Comparison of ENCODE assay signal across 18 cellular contexts in the genomic region with DNA sequence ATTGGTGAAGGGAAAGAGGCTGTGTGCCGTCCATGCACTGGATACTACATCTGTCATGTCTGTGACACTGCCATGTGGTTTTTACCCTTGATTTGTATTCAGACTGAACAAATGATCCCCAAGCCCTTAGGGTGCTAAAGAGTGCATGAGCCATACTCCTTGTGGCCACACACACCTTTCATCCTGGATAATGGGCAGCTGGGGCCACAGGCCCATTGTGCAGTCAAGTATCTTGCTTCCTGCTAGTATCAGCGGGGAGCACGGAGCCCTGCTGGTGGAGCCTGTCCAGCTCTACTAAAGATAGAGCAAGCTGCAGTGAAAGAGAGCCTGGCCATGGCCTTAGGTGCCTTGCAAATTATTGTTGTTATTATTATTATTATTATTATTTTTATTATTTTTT.
"Had no signal": no experiment of that assay in that cellular context is flagged by ENCODE, and none has a peak within 500 bp of the region (broad histone marks: within the 10 kb centered on the region; RNA-seq: fewer than 3 reads in every experiment).

No MANE protein-coding gene starts in this region.

- H3K36me3 Mint-ChIP-seq: brain had no signal

- H3K36me3 ChIP-seq: gastroesophageal sphincter, ovary, stomach had no signal

- H3K9me3 Mint-ChIP-seq: activated naive CD4-positive, alpha-beta T cell treated with anti-CD3 and anti-CD28 coated beads, Interleukin-2, amount 50 U/mL, for 24 hours; activated T-cell treated with anti-CD3 and anti-CD28 coated beads, Interleukin-2, amount 50 U/mL, for 24 hours; brain; dendritic cell treated with granulocyte-macrophage colony-stimulating factor and Interleukin-4, amounts not matched to agents 40 ng/mL and 50 ng/mL, for 4 days; effector memory CD8-positive, alpha-beta T cell; neural crest cell had no signal

- H3K27ac ChIP-seq: ovary had no signal

- H3K9me3 ChIP-seq: gastroesophageal sphincter, ovary, stomach had no signal

- H3K27me3 ChIP-seq: gastroesophageal sphincter, ovary, stomach had no signal

- ATAC-seq: activated CD8-positive, alpha-beta memory T cell treated with anti-CD3 and anti-CD28 coated beads, Interleukin-2, amount 10 ng/mL, durations not matched to agents 7 days and 5 days; effector memory CD8-positive, alpha-beta T cell; gastroesophageal sphincter; left ventricle myocardium superior had no signal

- H3K4me3 ChIP-seq: gastroesophageal sphincter, ovary, skin epidermis, stomach had no signal

- DNase-seq: activated CD4-positive, alpha-beta T cell treated with anti-CD3 and anti-CD28 coated beads for 1 hour; activated CD4-positive, alpha-beta T cell treated with anti-CD3 and anti-CD28 coated beads, Interleukin-2, amount 50 U/mL, for 48 hours; activated CD8-positive, alpha-beta memory T cell treated with anti-CD3 and anti-CD28 coated beads, Interleukin-2, amount 10 ng/mL, durations not matched to agents 7 days and 5 days; activated effector memory CD4-positive, alpha-beta T cell treated with Interleukin-2 at 50 U/mL for 16 hours; activated T-cell treated with anti-CD3 and anti-CD28 coated beads, Interleukin-2, amount 50 U/mL, for 24 hours; amygdala; cerebellar nuclear complex; effector memory CD8-positive, alpha-beta T cell; kidney; left ventricle myocardium superior; ovary; stomach had no signal

- H3K27ac Mint-ChIP-seq: activated naive CD4-positive, alpha-beta T cell treated with anti-CD3 and anti-CD28 coated beads, Interleukin-2, amount 50 U/mL, for 24 hours; activated T-cell treated with anti-CD3 and anti-CD28 coated beads, Interleukin-2, amount 50 U/mL, for 24 hours had no signal

- H3K27me3 Mint-ChIP-seq: activated CD8-positive, alpha-beta memory T cell treated with anti-CD3 and anti-CD28 coated beads, Interleukin-2, amount 10 ng/mL, durations not matched to agents 7 days and 5 days; activated naive CD4-positive, alpha-beta T cell treated with anti-CD3 and anti-CD28 coated beads, Interleukin-2, amount 50 U/mL, for 24 hours; activated T-cell treated with anti-CD3 and anti-CD28 coated beads, Interleukin-2, amount 50 U/mL, for 24 hours; brain; dendritic cell treated with granulocyte-macrophage colony-stimulating factor and Interleukin-4, amounts not matched to agents 40 ng/mL and 50 ng/mL, for 4 days; effector memory CD8-positive, alpha-beta T cell had no signal

- H3K4me3 Mint-ChIP-seq: activated CD8-positive, alpha-beta memory T cell treated with anti-CD3 and anti-CD28 coated beads, Interleukin-2, amount 10 ng/mL, durations not matched to agents 7 days and 5 days; activated naive CD4-positive, alpha-beta T cell treated with anti-CD3 and anti-CD28 coated beads, Interleukin-2, amount 50 U/mL, for 24 hours; activated T-cell treated with anti-CD3 and anti-CD28 coated beads, Interleukin-2, amount 50 U/mL, for 24 hours; brain; dendritic cell treated with granulocyte-macrophage colony-stimulating factor and Interleukin-4, amounts not matched to agents 40 ng/mL and 50 ng/mL, for 4 days; effector memory CD8-positive, alpha-beta T cell; neural crest cell had no signal
